1 cellular context compared by ENCODE assay signal in genomic region chr5:173327948-173328895, GRCh38.
TF ChIP-seq lines count a peak whose summit lies in the region.

A gene with protein sequence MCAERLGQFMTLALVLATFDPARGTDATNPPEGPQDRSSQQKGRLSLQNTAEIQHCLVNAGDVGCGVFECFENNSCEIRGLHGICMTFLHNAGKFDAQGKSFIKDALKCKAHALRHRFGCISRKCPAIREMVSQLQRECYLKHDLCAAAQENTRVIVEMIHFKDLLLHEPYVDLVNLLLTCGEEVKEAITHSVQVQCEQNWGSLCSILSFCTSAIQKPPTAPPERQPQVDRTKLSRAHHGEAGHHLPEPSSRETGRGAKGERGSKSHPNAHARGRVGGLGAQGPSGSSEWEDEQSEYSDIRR (minus strand): TSS chr5:173328414. CDS start chr5:173328193, 221 bp downstream.

TF ChIP-seq in HepG2, 621 proteins besides CTCF, POLR2A, EP300 and RAD21 (continued from another document and continues in another):
- TF ChIP-seq, protein P1, sequence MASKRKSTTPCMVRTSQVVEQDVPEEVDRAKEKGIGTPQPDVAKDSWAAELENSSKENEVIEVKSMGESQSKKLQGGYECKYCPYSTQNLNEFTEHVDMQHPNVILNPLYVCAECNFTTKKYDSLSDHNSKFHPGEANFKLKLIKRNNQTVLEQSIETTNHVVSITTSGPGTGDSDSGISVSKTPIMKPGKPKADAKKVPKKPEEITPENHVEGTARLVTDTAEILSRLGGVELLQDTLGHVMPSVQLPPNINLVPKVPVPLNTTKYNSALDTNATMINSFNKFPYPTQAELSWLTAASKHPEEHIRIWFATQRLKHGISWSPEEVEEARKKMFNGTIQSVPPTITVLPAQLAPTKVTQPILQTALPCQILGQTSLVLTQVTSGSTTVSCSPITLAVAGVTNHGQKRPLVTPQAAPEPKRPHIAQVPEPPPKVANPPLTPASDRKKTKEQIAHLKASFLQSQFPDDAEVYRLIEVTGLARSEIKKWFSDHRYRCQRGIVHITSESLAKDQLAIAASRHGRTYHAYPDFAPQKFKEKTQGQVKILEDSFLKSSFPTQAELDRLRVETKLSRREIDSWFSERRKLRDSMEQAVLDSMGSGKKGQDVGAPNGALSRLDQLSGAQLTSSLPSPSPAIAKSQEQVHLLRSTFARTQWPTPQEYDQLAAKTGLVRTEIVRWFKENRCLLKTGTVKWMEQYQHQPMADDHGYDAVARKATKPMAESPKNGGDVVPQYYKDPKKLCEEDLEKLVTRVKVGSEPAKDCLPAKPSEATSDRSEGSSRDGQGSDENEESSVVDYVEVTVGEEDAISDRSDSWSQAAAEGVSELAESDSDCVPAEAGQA (IDR thresholded peaks at IDR 0.05; ENCODE audit: low read depth): 0 out of 2 replicates have a peak, but pooled peaks have one; percentile 9
- TF ChIP-seq, protein P1 (CRISPR knock-in tag; IDR thresholded peaks at IDR 0.05; ENCODE audit: borderline replicate concordance): no peak
- TF ChIP-seq ZNF768 (CRISPR knock-in tag; IDR thresholded peaks at IDR 0.05): peak; percentile 50
- peak; percentile 36; the same call in 1 of the 2 replicates for TF ChIP-seq ZBTB21 (CRISPR knock-in tag; IDR thresholded peaks at IDR 0.05)
- no peak; the same call in 1 of the 2 replicates for TF ChIP-seq ZBTB3 (CRISPR knock-in tag; IDR thresholded peaks at IDR 0.05; ENCODE audit: borderline replicate concordance, low read depth)
- TF ChIP-seq FOXM1 (CRISPR knock-in tag; IDR thresholded peaks at IDR 0.05): no peak
- TF ChIP-seq ZNF230 (CRISPR knock-in tag; IDR thresholded peaks at IDR 0.05): no peak
- peak; percentile 99 for TF ChIP-seq DR1 (CRISPR knock-in tag; IDR thresholded peaks at IDR 0.05)
- TF ChIP-seq, protein P2, sequence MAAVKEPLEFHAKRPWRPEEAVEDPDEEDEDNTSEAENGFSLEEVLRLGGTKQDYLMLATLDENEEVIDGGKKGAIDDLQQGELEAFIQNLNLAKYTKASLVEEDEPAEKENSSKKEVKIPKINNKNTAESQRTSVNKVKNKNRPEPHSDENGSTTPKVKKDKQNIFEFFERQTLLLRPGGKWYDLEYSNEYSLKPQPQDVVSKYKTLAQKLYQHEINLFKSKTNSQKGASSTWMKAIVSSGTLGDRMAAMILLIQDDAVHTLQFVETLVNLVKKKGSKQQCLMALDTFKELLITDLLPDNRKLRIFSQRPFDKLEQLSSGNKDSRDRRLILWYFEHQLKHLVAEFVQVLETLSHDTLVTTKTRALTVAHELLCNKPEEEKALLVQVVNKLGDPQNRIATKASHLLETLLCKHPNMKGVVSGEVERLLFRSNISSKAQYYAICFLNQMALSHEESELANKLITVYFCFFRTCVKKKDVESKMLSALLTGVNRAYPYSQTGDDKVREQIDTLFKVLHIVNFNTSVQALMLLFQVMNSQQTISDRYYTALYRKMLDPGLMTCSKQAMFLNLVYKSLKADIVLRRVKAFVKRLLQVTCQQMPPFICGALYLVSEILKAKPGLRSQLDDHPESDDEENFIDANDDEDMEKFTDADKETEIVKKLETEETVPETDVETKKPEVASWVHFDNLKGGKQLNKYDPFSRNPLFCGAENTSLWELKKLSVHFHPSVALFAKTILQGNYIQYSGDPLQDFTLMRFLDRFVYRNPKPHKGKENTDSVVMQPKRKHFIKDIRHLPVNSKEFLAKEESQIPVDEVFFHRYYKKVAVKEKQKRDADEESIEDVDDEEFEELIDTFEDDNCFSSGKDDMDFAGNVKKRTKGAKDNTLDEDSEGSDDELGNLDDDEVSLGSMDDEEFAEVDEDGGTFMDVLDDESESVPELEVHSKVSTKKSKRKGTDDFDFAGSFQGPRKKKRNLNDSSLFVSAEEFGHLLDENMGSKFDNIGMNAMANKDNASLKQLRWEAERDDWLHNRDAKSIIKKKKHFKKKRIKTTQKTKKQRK (IDR thresholded peaks at IDR 0.05; ENCODE audit: low read length): no peak
- TF ChIP-seq KLF13 (CRISPR knock-in tag; IDR thresholded peaks at IDR 0.05): no peak
- TF ChIP-seq CEBPG (CRISPR knock-in tag; IDR thresholded peaks at IDR 0.05): peak; percentile 60; the same call in 1 of the 2 replicates
- TF ChIP-seq, protein P3, sequence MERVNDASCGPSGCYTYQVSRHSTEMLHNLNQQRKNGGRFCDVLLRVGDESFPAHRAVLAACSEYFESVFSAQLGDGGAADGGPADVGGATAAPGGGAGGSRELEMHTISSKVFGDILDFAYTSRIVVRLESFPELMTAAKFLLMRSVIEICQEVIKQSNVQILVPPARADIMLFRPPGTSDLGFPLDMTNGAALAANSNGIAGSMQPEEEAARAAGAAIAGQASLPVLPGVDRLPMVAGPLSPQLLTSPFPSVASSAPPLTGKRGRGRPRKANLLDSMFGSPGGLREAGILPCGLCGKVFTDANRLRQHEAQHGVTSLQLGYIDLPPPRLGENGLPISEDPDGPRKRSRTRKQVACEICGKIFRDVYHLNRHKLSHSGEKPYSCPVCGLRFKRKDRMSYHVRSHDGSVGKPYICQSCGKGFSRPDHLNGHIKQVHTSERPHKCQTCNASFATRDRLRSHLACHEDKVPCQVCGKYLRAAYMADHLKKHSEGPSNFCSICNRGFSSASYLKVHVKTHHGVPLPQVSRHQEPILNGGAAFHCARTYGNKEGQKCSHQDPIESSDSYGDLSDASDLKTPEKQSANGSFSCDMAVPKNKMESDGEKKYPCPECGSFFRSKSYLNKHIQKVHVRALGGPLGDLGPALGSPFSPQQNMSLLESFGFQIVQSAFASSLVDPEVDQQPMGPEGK (CRISPR knock-in tag; IDR thresholded peaks at IDR 0.05): 0 out of 2 replicates have a peak, but pooled peaks have one; percentile 7
- TF ChIP-seq LBX2 (CRISPR knock-in tag; IDR thresholded peaks at IDR 0.05; ENCODE audit: borderline replicate concordance): peak; percentile 48; the same call in 1 of the 2 replicates
- peak; percentile 35; the same call in 1 of the 2 replicates for TF ChIP-seq ZNF567 (CRISPR knock-in tag; IDR thresholded peaks at IDR 0.05; ENCODE audit: borderline replicate concordance)
- no peak for TF ChIP-seq IKZF1 (IDR thresholded peaks at IDR 0.05)
- TF ChIP-seq RARA (CRISPR knock-in tag; IDR thresholded peaks at IDR 0.05): peak; percentile 59
- peak; percentile 60 for TF ChIP-seq HNRNPL (IDR thresholded peaks at IDR 0.05; ENCODE audit: low read depth, low read length)
- peak; percentile 88 for TF ChIP-seq ZNF792 (CRISPR knock-in tag; IDR thresholded peaks at IDR 0.05)
- no peak for TF ChIP-seq STAG1 (CRISPR knock-in tag; IDR thresholded peaks at IDR 0.05)
- TF ChIP-seq ZNF451 (CRISPR knock-in tag; IDR thresholded peaks at IDR 0.05): peak; percentile 83
- no peak for TF ChIP-seq IKZF4 (CRISPR knock-in tag; IDR thresholded peaks at IDR 0.05; ENCODE audit: borderline replicate concordance, low read depth, not compliant biosample characterization)
- TF ChIP-seq HES4 (CRISPR knock-in tag; IDR thresholded peaks at IDR 0.05; ENCODE audit: borderline replicate concordance): peak; percentile 41; the same call in 1 of the 2 replicates
- TF ChIP-seq PAXIP1 (CRISPR knock-in tag; conservative IDR thresholded peaks at IDR 0.05): peak; percentile 53
- no peak for TF ChIP-seq MYNN (CRISPR knock-in tag; IDR thresholded peaks at IDR 0.05; ENCODE audit: low read depth)
- no peak for TF ChIP-seq HNF1A (IDR thresholded peaks at IDR 0.05; ENCODE audit: low read depth)
- no peak; the same call in 1 of the 2 replicates for TF ChIP-seq HNF1A (CRISPR knock-in tag; IDR thresholded peaks at IDR 0.05; ENCODE audit: borderline replicate concordance)
- TF ChIP-seq ZNF639 (CRISPR knock-in tag; conservative IDR thresholded peaks at IDR 0.05): 0 out of 2 replicates have a peak, but pooled peaks have one; percentile 54
- no peak for TF ChIP-seq SCMH1 (CRISPR knock-in tag; IDR thresholded peaks at IDR 0.05; ENCODE audit: borderline replicate concordance)
- no peak for TF ChIP-seq ZNF572 (CRISPR knock-in tag; IDR thresholded peaks at IDR 0.05)
- TF ChIP-seq ZNF232 (CRISPR knock-in tag; IDR thresholded peaks at IDR 0.05; ENCODE audit: borderline replicate concordance): no peak; the same call in 1 of the 2 replicates
- peak; percentile 88; the same call in 1 of the 2 replicates for TF ChIP-seq ZNF276 (CRISPR knock-in tag; IDR thresholded peaks at IDR 0.05; ENCODE audit: low read depth)
